ENCODE assay signal across 13 cellular contexts in the genomic region with DNA sequence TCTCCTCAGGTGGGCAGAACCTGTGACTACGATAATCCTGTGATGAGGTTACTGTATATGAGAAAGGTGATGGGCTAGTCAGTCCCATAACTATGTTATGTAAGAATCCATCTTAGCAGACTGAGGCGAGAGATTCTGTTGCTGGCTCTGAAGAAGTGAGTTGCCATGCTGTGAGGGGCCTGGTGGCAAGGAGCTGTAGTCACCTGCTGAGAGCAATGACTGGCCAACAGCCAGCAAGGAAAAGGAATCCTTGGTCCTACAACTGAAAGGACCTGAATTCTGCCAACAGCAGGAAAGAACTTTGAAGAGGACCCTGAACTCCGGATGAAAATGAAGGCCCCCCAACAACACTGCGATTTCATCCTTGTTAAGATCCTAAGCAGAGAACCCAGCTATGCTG. TPM values are rescaled to one million over a fixed set of nuclear protein-coding genes. Genes with fewer than 3 reads are reported as not detected.
A peak's percentile ranks its signal among the peaks of the same experiment; 100 is the strongest.
DNase-seq lines count a peak whose midpoint lies in the region; ATAC-seq and TF ChIP-seq lines count a peak whose summit lies in the region.
"Had no signal": no experiment of that assay in that cellular context is flagged by ENCODE, and none has a peak within 500 bp of the region (broad histone marks: within the 10 kb centered on the region; RNA-seq: fewer than 3 reads in every experiment).

No MANE protein-coding gene starts in this region.

- no peak for TF ChIP-seq RAD21 in Ishikawa (IDR thresholded peaks at IDR 0.05; ENCODE audit: low read depth)

- TF ChIP-seq CTCF in CD14-positive monocyte (IDR thresholded peaks at IDR 0.05) (no peak), endodermal cell (conservative IDR thresholded peaks at IDR 0.05) (no peak), spleen (IDR thresholded peaks at IDR 0.05 in 8 of 11, conservative IDR thresholded peaks at IDR 0.05 in 3 of 11) (no peak), vagina (IDR thresholded peaks at IDR 0.05) (no peak)

- no peak for TF ChIP-seq EP300 in Ishikawa (IDR thresholded peaks at IDR 0.05; ENCODE audit: borderline replicate concordance)

- WGBS in endodermal cell (ENCODE audit: insufficient coverage in 1 of 2, insufficient read length in 1 of 2), 2 experiments: 80 to 88% methylated on average over 4 of the region's 4 CpGs
- WGBS in spleen, 5 donors: 81 to 86% (median 85%) methylated on average over 4 of the region's 4 CpGs

- H3K4me3 Mint-ChIP-seq in CD14-positive monocyte (no peak overlapping the region), endodermal cell (no peak overlapping the region)
- no peak overlapping the region for H3K4me3 Mint-ChIP-seq in activated CD4-positive, alpha-beta memory T cell treated with anti-CD3 and anti-CD28 coated beads for 36 hours
- H3K4me3 Mint-ChIP-seq: CD4-positive, CD25-positive, alpha-beta regulatory T cell had no signal

- CTCF ChIA-PET in activated CD4-positive, alpha-beta memory T cell treated with anti-CD3 and anti-CD28 coated beads for 36 hours (lab: Charles Lee): no interaction called here

- H3K27ac Mint-ChIP-seq in CD14-positive monocyte: peak overlapping the region in 5 of 7 donors; percentile 21 to 91 (median 50)
- no peak overlapping the region for H3K27ac Mint-ChIP-seq in endodermal cell
- H3K27ac Mint-ChIP-seq in activated CD4-positive, alpha-beta memory T cell treated with anti-CD3 and anti-CD28 coated beads for 36 hours: no peak overlapping the region

- POLR2A ChIA-PET in activated CD4-positive, alpha-beta memory T cell treated with anti-CD3 and anti-CD28 coated beads for 36 hours (lab: Charles Lee): no interaction called here

- no peak overlapping the region for H3K4me3 ChIP-seq in endodermal cell (ENCODE audit: low read length)
- no peak overlapping the region for H3K4me3 ChIP-seq in spleen
- H3K4me3 ChIP-seq in vagina: no peak overlapping the region
- H3K4me3 ChIP-seq: GM23248, HAP-1 had no signal

- no peak overlapping the region for H3K9ac ChIP-seq in endodermal cell (ENCODE audit: extremely low read depth, low read length, poor library complexity, severe bottlenecking)
- H3K9ac ChIP-seq: GM23248 had no signal

- H3K36me3 Mint-ChIP-seq in CD14-positive monocyte (peaks cover 28 to 37% of the 10 kb centered on the region in 2 donors), endodermal cell (ENCODE audit: low read depth) (no peaks in the 10 kb centered on the region)
- H3K36me3 Mint-ChIP-seq in activated CD4-positive, alpha-beta memory T cell treated with anti-CD3 and anti-CD28 coated beads for 36 hours: no peaks in the 10 kb centered on the region

- no peaks in the 10 kb centered on the region for H3K36me3 ChIP-seq in endodermal cell (ENCODE audit: control insufficient read depth, insufficient read depth, low read length)
- peaks cover 0 to 12% (median 0%) of the 10 kb centered on the region in 6 donors for H3K36me3 ChIP-seq in spleen
- H3K36me3 ChIP-seq in vagina: no peaks in the 10 kb centered on the region
- H3K36me3 ChIP-seq: HAP-1 had no signal

- intact Hi-C loops in CD14-positive monocyte (cut with micrococcal nuclease): loop anchor here in 1 of 2 donors (10.0 kb wide), 1 partner anchor 169 kb away; no protein-coding TSS in a partner anchor
- intact Hi-C loops in spleen (cut with DNase I; ENCODE audit: low total_unique reads): no loop called here
- intact Hi-C loops in vagina (cut with DNase I): no loop called here
- intact Hi-C loops in activated CD4-positive, alpha-beta memory T cell treated with anti-CD3 and anti-CD28 coated beads for 36 hours (cut with micrococcal nuclease): no loop called here

- H3K27ac ChIP-seq in endodermal cell (ENCODE audit: low read depth, low read length) (no peak overlapping the region), spleen (peak overlapping the region in 5 of 8 donors; percentile 26 to 68 (median 56)), vagina (no peak overlapping the region)
- H3K27ac ChIP-seq: 22Rv1, GM23248 had no signal

- H3K27me3 ChIP-seq in endodermal cell (ENCODE audit: control insufficient read depth, insufficient read depth, low read length, poor library complexity, severe bottlenecking) (no peaks in the 10 kb centered on the region), spleen (replicated peaks in 1 of 7) (no peaks in the 10 kb centered on the region), vagina (no peaks in the 10 kb centered on the region)

- H3K4me1 Mint-ChIP-seq in CD14-positive monocyte: peaks cover 32% of the 10 kb centered on the region
- peaks cover 11% of the 10 kb centered on the region for H3K4me1 Mint-ChIP-seq in endodermal cell
- no peaks in the 10 kb centered on the region for H3K4me1 Mint-ChIP-seq in activated CD4-positive, alpha-beta memory T cell treated with anti-CD3 and anti-CD28 coated beads for 36 hours (ENCODE audit: low read depth)
- H3K4me1 Mint-ChIP-seq: CD4-positive, CD25-positive, alpha-beta regulatory T cell had no signal

- H3K9me3 Mint-ChIP-seq in CD14-positive monocyte (no peaks in the 10 kb centered on the region), endodermal cell (no peaks in the 10 kb centered on the region)
- no peaks in the 10 kb centered on the region for H3K9me3 Mint-ChIP-seq in activated CD4-positive, alpha-beta memory T cell treated with anti-CD3 and anti-CD28 coated beads for 36 hours
- H3K9me3 Mint-ChIP-seq: CD4-positive, CD25-positive, alpha-beta regulatory T cell had no signal

- ATAC-seq in HG02642 (IDR thresholded peaks at IDR 0.05; ENCODE audit: poor library complexity, unreplicated experiment): no peak

- TF ChIP-seq POLR2A in spleen (IDR thresholded peaks at IDR 0.05): no peak
- TF ChIP-seq POLR2A in vagina (IDR thresholded peaks at IDR 0.05): no peak

- no peaks in the 10 kb centered on the region for H3K27me3 Mint-ChIP-seq in CD14-positive monocyte (ENCODE audit: low read depth in 3 of 3)
- H3K27me3 Mint-ChIP-seq in endodermal cell (ENCODE audit: insufficient read depth): no peaks in the 10 kb centered on the region
- no peaks in the 10 kb centered on the region for H3K27me3 Mint-ChIP-seq in activated CD4-positive, alpha-beta memory T cell treated with anti-CD3 and anti-CD28 coated beads for 36 hours
- H3K27me3 Mint-ChIP-seq: CD4-positive, CD25-positive, alpha-beta regulatory T cell had no signal

- H3K4me1 ChIP-seq in endodermal cell (ENCODE audit: control insufficient read depth, insufficient read depth, low read length) (no peaks in the 10 kb centered on the region), spleen (peaks cover 0 to 30% (median 5%) of the 10 kb centered on the region in 6 donors), vagina (no peaks in the 10 kb centered on the region)
- H3K4me1 ChIP-seq: HAP-1 had no signal

- DNase-seq in CD14-positive monocyte (ENCODE audit: low spot score): no peak
- peak; percentile 58 for DNase-seq in endodermal cell
- no peak for DNase-seq in spleen
- DNase-seq in vagina (ENCODE audit: extremely low spot score in 2 of 2): no peak
- DNase-seq in activated CD4-positive, alpha-beta memory T cell treated with anti-CD3 and anti-CD28 coated beads for 36 hours: no peak
- DNase-seq: CD4-positive, CD25-positive, alpha-beta regulatory T cell; DMS53; GM23248; KG1 had no signal

- H3K9me3 ChIP-seq in endodermal cell (ENCODE audit: control insufficient read depth, low read length) (no peaks in the 10 kb centered on the region), spleen (no peaks in the 10 kb centered on the region), vagina (no peaks in the 10 kb centered on the region)
- H3K9me3 ChIP-seq: HAP-1 had no signal

TF ChIP-seq in Ishikawa, 13 proteins besides CTCF, POLR2A, EP300 and RAD21:
- TF ChIP-seq YY1 (IDR thresholded peaks at IDR 0.05; ENCODE audit: low read depth) (no peak), TEAD4 (IDR thresholded peaks at IDR 0.05) (no peak), ZBTB7A (IDR thresholded peaks at IDR 0.05; ENCODE audit: low read depth) (no peak), NFIC (IDR thresholded peaks at IDR 0.05) (peak; percentile 51; the same call in 1 of the 2 replicates)

RNA-seq across cellular contexts. Expression of a gene that starts 31.0 kb away (rescaled TPM):
- 10 to 100 TPM; 26.5 to 37.9 TPM for polyA plus RNA-seq in CD14-positive monocyte
- 10 to 100 TPM; 22.6 to 27.5 TPM for total RNA-seq in endodermal cell
- 18.3 TPM for polyA plus RNA-seq in endodermal cell (2013, experiment 1 of 2)
- 17.5 TPM for polyA plus RNA-seq in endodermal cell (2013, experiment 2 of 2)
- total RNA-seq in spleen: 10 to 100 TPM; 32.7 to 55.4 (median 41.6) TPM
- polyA plus RNA-seq in spleen: 10 to 100 TPM; 13.6 to 16.5 (median 14.3) TPM
- total RNA-seq in vagina: 29.7 TPM
- total RNA-seq in activated CD4-positive, alpha-beta memory T cell treated with anti-CD3 and anti-CD28 coated beads for 36 hours: 10 to 100 TPM; 18.9 to 19.8 TPM

Comparison
In these comparisons a context has a peak if more than half of its experiments do, and no peak if none do; other contexts are left out.
1. H3K27ac Mint-ChIP-seq: peak in CD14-positive monocyte (5 of 7); none in endodermal cell (single experiment) and activated CD4-positive, alpha-beta memory T cell treated with anti-CD3 and anti-CD28 coated beads for 36 hours (single experiment).
2. H3K27ac ChIP-seq: peak in spleen (5 of 8); none in endodermal cell (single experiment) and vagina (single experiment).